9 cellular contexts compared by ENCODE assay signal in the genomic region with DNA sequence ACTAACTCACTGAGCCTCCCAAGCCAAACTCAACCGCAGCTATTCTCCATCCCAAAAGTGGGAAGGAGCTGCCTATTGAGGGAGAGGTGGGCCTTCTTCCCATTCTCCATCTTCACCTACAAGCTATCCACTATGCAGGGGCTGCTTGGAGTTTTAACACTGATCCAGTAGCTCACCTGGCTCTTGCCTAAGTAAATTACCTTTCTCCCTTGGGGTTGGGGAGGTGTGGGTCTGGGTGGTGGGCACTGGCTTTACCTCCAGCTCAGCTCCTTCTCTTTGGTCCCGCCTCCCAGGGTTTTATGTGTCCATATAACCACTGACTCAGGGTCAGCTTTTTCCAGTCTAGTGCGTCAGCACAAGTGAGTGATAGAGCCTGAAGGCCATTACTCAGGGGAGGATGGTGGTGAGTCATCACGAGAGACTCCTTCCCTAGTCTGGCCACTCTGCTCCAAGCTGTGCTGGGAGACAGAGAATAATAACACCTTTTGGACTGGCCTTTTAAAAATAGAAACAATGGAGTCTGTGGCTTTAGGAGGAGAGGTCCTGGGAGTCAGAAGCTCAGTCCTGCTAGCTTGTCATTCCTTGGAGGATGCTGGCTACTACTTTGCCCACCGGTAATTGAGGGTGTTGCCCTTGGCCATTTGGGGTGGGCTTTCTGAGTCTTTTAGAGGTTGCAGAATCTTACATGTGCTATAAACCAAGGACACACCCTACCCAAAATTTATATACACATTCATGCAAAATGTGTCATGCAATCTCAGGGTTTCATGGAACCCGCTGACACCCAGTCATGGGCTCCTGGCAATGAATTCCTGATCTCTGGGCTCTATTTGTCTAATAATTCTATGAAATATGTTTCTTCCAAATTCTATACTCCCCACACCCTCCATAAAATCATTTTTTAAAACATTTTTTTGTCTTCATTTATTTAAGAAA. TPM values are rescaled to one million over a fixed set of nuclear protein-coding genes. Genes with fewer than 3 reads are reported as not detected.
A peak's percentile ranks its signal among the peaks of the same experiment; 100 is the strongest.
DNase-seq lines count a peak whose midpoint lies in the region; ATAC-seq lines count a peak whose summit lies in the region.
"Had no signal": no experiment of that assay in that cellular context is flagged by ENCODE, and none has a peak within 500 bp of the region (broad histone marks: within the 10 kb centered on the region; RNA-seq: fewer than 3 reads in every experiment).

No MANE protein-coding gene starts in this region.

- no peak overlapping the region for H3K4me3 ChIP-seq in mesendoderm (ENCODE audit: low read length)

- no peak overlapping the region for H3K4ac ChIP-seq in mesendoderm (ENCODE audit: low read depth, low read length)

- H3K4me2 ChIP-seq in mesendoderm (ENCODE audit: low read length): no peak overlapping the region

- no peak overlapping the region for H3K9ac ChIP-seq in mesendoderm (ENCODE audit: low read length)

- no peaks in the 10 kb centered on the region for H3K4me1 ChIP-seq in mesendoderm (ENCODE audit: control insufficient read depth, low read depth, low read length)

- ATAC-seq in GM18868 (IDR thresholded peaks at IDR 0.05; ENCODE audit: unreplicated experiment) (no peak), GM21381 (IDR thresholded peaks at IDR 0.05; ENCODE audit: unreplicated experiment) (no peak), HG02678 (IDR thresholded peaks at IDR 0.05; ENCODE audit: unreplicated experiment) (no peak)

- H2AK5ac ChIP-seq in mesendoderm (ENCODE audit: low read length): no peak overlapping the region

- DNase-seq in AG08395 (ENCODE audit: low spot score): peak; percentile 99
- DNase-seq in M059J (ENCODE audit: low read depth): peak; percentile 100
- DNase-seq in cerebellar cortex (ENCODE audit: low spot score): peak; percentile 37
- DNase-seq in mesendoderm: peak; percentile 82
- DNase-seq in NCI-H128 (lab: John Stamatoyannopoulos, UW; ENCODE audit: unreplicated experiment): no peak
- DNase-seq: immature natural killer cell had no signal

- no peak overlapping the region for H3K23ac ChIP-seq in mesendoderm (ENCODE audit: low read length)

- no peak overlapping the region for H2BK5ac ChIP-seq in mesendoderm (ENCODE audit: low read length)

- no peaks in the 10 kb centered on the region for H3K79me2 ChIP-seq in mesendoderm (ENCODE audit: control insufficient read depth, insufficient read depth, low read length)

- H3K27ac ChIP-seq in mesendoderm (ENCODE audit: low read depth, low read length): no peak overlapping the region

- no peak overlapping the region for H4K8ac ChIP-seq in mesendoderm (ENCODE audit: low read depth, low read length)

- H3K36me3 ChIP-seq in mesendoderm (ENCODE audit: control insufficient read depth, insufficient read depth, low read length): no peaks in the 10 kb centered on the region

- no peak overlapping the region for H3K56ac ChIP-seq in mesendoderm (ENCODE audit: low read length)

- H2BK15ac ChIP-seq in mesendoderm (replicated peaks; ENCODE audit: low read depth): no peak overlapping the region

- WGBS in mesendoderm (ENCODE audit: extremely low coverage, insufficient coverage, low lambda C conversion rate): no CpG with 5 or more reads among the region's 6 CpGs

- H2BK120ac ChIP-seq in mesendoderm (ENCODE audit: low read depth, low read length): no peak overlapping the region

- H3K27me3 ChIP-seq in mesendoderm (ENCODE audit: insufficient read depth, low read length, poor library complexity): no peaks in the 10 kb centered on the region

- no peak overlapping the region for H4K5ac ChIP-seq in mesendoderm (ENCODE audit: low read length)

- H3K79me1 ChIP-seq in mesendoderm (ENCODE audit: low read length): no peaks in the 10 kb centered on the region

- H3K18ac ChIP-seq in mesendoderm (ENCODE audit: low read length): peak overlapping the region; percentile 13

RNA-seq across cellular contexts. Expression of a gene that starts 35.6 kb away (rescaled TPM):
- total RNA-seq in M059J (2014; rRNA removed; shearing (Covaris generic)): 175 and 227 TPM in 2 replicates
- polyA plus RNA-seq in mesendoderm (2013, experiment 1 of 2): 274 TPM
- 301 TPM for polyA plus RNA-seq in mesendoderm (2013, experiment 2 of 2)

RNA-seq across cellular contexts. Expression of a gene that starts 46.7 kb away (rescaled TPM):
- total RNA-seq in M059J (2014; rRNA removed; shearing (Covaris generic)): 1.8 and 3.5 TPM in 2 replicates
- 2.5 TPM for polyA plus RNA-seq in mesendoderm (2013, experiment 1 of 2)
- polyA plus RNA-seq in mesendoderm (2013, experiment 2 of 2): 3.0 TPM

RNA-seq across cellular contexts. Expression of a gene that starts 59.1 kb away (rescaled TPM):
- 5.3 and 8.3 TPM in 2 replicates for total RNA-seq in M059J (2014; rRNA removed; shearing (Covaris generic))
- 8.0 TPM for polyA plus RNA-seq in mesendoderm (2013, experiment 1 of 2)
- 8.4 TPM for polyA plus RNA-seq in mesendoderm (2013, experiment 2 of 2)
